In the genomic region with DNA sequence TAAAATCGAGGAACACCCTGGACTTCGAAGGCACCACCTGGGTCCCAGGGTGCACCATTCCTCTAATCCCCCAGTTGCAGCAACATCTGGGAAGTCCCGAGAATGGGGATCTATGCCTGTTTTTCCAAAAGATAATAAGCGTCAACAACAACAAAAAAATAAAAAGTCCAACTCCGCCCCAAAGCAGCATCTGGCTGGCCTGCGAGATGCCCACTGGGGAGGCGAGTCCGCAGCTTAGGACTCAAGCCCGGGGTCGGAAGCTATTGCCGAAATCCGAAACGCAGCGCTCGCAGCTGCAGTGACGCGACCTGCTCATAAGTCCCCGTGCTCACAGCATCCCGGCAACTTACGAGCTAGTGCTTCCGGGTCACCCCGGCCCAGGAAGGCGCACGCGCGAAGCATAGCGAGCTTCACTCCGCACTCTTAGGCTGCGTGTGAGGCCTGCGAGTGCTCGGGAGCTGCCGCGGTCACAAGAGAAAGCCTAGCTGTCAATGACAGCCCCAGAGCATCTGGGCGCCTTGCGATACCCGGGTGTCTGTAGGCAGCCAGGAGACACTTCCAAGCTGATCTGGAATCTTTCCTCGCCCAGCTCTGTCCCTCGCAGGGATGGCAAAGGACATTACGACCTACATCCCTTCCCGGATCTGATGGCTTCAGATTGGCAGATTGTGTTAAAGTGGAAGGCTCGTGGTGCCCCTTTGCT, we compare ENCODE assay signal across 8 cellular contexts.
DNase-seq lines count a peak whose midpoint lies in the region; ATAC-seq and TF ChIP-seq lines count a peak whose summit lies in the region.

No MANE protein-coding gene starts in this region.

- no peak for TF ChIP-seq CTCF in AG10803 (conservative IDR thresholded peaks at IDR 0.05; ENCODE audit: low read length)

- peak; percentile 97 for DNase-seq in AG10803 (ENCODE audit: low read depth)
- peak; percentile 93 to 97 for DNase-seq in NCI-H446 (lab: John Stamatoyannopoulos, UW)
- DNase-seq in cerebellar nuclear complex (lab: John Stamatoyannopoulos, UW) = peak; percentile 18 to 75
- DNase-seq in islet precursor cell = peak; percentile 98
- DNase-seq in stimulated activated CD4-positive, alpha-beta T cell treated with anti-CD3 and anti-CD28 coated beads, Interleukin-12 subunit alpha, Interleukin-12 subunit beta, amount 100 ng/mL, for 4 hours = peak; percentile 92

- peak overlapping the region; percentile 93 for H3K4me3 ChIP-seq in AG10803 (ENCODE audit: low read length)

- ATAC-seq in GM19035 (IDR thresholded peaks at IDR 0.05; ENCODE audit: unreplicated experiment) (peak; percentile 100), HG03342 (IDR thresholded peaks at IDR 0.05; ENCODE audit: unreplicated experiment) (peak; percentile 99)
- peak; percentile 100 for ATAC-seq in activated CD4-positive, CD25-positive, alpha-beta regulatory T cell treated with anti-CD3 and anti-CD28 coated beads, Interleukin-2, amount 50 U/mL, for 24 hours

Comparison
In these comparisons a context has a peak if more than half of its experiments do, and no peak if none do; other contexts are left out.
1. Peak in every context shown above with its lines: DNase-seq, ATAC-seq and H3K4me3 ChIP-seq.
2. DNase-seq: peak in every context shown above with its lines; median percentile 98 in islet precursor cell; 97 in AG10803; 95 in NCI-H446; 92 in stimulated activated CD4-positive, alpha-beta T cell treated with anti-CD3 and anti-CD28 coated beads, Interleukin-12 subunit alpha, Interleukin-12 subunit beta, amount 100 ng/mL, for 4 hours; 46 in cerebellar nuclear complex.